8 cellular contexts compared by ENCODE assay signal in the genomic region with DNA sequence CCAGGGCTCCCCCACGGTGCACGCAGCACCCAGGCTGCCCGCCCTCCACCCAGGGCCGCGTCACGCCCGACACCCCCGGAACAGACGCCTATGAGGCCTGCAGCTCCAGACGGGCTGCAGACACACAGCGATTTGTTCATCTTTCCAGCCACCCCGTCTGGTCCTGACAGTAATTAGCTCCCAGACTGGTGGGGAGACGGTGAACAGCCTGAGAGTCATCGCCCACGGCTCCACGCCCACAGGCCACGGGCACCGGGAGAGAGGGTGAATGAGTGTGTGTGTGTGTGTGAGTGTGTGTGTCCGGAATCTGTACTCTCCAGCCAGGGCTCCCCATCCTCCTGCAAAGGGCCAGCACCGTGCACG. TPM values are rescaled to one million over a fixed set of nuclear protein-coding genes. Genes with fewer than 3 reads are reported as not detected.
A peak's percentile ranks its signal among the peaks of the same experiment; 100 is the strongest.
DNase-seq lines count a peak whose midpoint lies in the region; ATAC-seq, FAIRE-seq and TF ChIP-seq lines count a peak whose summit lies in the region.

No MANE protein-coding gene starts in this region.

- H3K27me3 ChIP-seq in small intestine (ENCODE audit: control insufficient read depth in 2 of 2, insufficient read depth in 2 of 2, low read length in 2 of 2): peaks cover 0 to 2% of the 10 kb centered on the region in 2 donors

- WGBS in small intestine, 3 donors: 29 to 49% (median 47%) methylated on average over 21 of the region's 21 CpGs

- peak overlapping the region; percentile 63 for H3K4me3 ChIP-seq in WI38 (ENCODE audit: low read depth, low read length)
- peak overlapping the region; percentile 52 to 62 for H3K4me3 ChIP-seq in foreskin fibroblast (ENCODE audit: low read depth in 1 of 2, low read length in 2 of 2)
- peak overlapping the region in 1 of 2 donors; percentile 51 for H3K4me3 ChIP-seq in small intestine (ENCODE audit: low read depth in 1 of 2, low read length in 2 of 2)

- peak; percentile 84 for DNase-seq in H54 (ENCODE audit: insufficient read length, low spot score)
- peak; percentile 88 to 89 for DNase-seq in foreskin fibroblast
- DNase-seq in small intestine: no peak
- DNase-seq in GOT3 (lab: John Stamatoyannopoulos, UW): no peak
- DNase-seq in T1000 (lab: John Stamatoyannopoulos, UW): no peak
- DNase-seq in urothelium cell line (ENCODE audit: low spot score): no peak

- H3K36me3 ChIP-seq in small intestine (ENCODE audit: control insufficient read depth in 2 of 2, insufficient read depth in 2 of 2, low read length in 2 of 2): no peaks in the 10 kb centered on the region

- peaks cover 6 to 8% of the 10 kb centered on the region in 2 donors for H3K4me1 ChIP-seq in small intestine (ENCODE audit: control insufficient read depth in 2 of 2, insufficient read depth in 1 of 2, low read depth in 1 of 2, low read length in 1 of 2)

- peak; percentile 36 for TF ChIP-seq POLR2A in H54 (IDR thresholded peaks at IDR 0.05; ENCODE audit: low read depth, low read length)

- ATAC-seq in HG03520 (IDR thresholded peaks at IDR 0.05; ENCODE audit: unreplicated experiment): no peak

- TF ChIP-seq CTCF in WI38 (IDR thresholded peaks at IDR 0.05; ENCODE audit: low read depth, low read length) (no peak), foreskin fibroblast (IDR thresholded peaks at IDR 0.05; ENCODE audit: low read depth, low read length) (no peak)

- no peak for FAIRE-seq in H54 (lab: Jason Lieb, UNC)
- no peak for FAIRE-seq in small intestine (lab: Jason Lieb, UNC)
- no peak for FAIRE-seq in urothelium cell line (lab: Jason Lieb, UNC)

- no peaks in the 10 kb centered on the region for H3K9me3 ChIP-seq in small intestine (ENCODE audit: control insufficient read depth, low read depth)

- peak overlapping the region; percentile 70 to 88 for H3K27ac ChIP-seq in small intestine (ENCODE audit: low read depth in 1 of 2, low read length in 1 of 2)

RNA-seq across cellular contexts. Expression of gene GADD45B, which starts 18.1 kb away (rescaled TPM):
- 10 to 100 TPM; 12.1 to 40.4 (median 17.8) TPM for polyA plus RNA-seq in small intestine

RNA-seq across cellular contexts. Expression of gene LMNB2, which starts 37.3 kb away (rescaled TPM):
- polyA plus RNA-seq in small intestine: 10 to 100 TPM in 1 of 3 donors, 1 to 10 TPM in 2; 7.3 to 69.3 (median 9.8) TPM

Comparison
In these comparisons a context has a peak if more than half of its experiments do, and no peak if none do; other contexts are left out.
1. DNase-seq: peak in H54 (single experiment) and foreskin fibroblast (2 of 2); none in small intestine (single experiment), GOT3 (single experiment), T1000 (single experiment) and urothelium cell line (single experiment).